Comparison of ENCODE assay signal across 8 cellular contexts in the genomic region with DNA sequence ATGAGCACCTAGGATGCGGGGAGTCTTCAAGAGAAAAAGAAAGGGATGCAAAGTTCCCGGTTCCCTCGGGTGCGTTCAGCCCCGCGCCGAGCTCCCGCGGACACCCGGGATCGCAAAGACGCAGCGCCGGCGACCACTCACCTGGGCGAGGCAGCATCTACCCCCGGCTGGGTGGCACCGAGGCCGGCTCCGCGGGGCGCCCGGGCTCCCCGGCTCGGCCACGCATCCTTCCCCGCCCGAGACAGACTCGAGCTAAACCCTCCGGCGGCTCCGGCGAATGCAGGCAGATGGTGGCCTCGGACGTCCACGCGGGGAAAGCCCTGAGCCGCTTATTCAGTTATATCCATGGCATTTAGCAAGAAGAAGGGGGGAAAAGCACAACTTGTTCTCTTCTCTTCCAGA. TPM values are rescaled to one million over a fixed set of nuclear protein-coding genes. Genes with fewer than 3 reads are reported as not detected.
DNase-seq lines count a peak whose midpoint lies in the region; ATAC-seq and TF ChIP-seq lines count a peak whose summit lies in the region.

No MANE protein-coding gene starts in this region.

- H3K9me3 ChIP-seq in BLaER1 (no peaks in the 10 kb centered on the region), duodenal mucosa (ENCODE audit: control insufficient read depth in 1 of 2, low read length in 2 of 2) (no peaks in the 10 kb centered on the region), neural cell (ENCODE audit: low read length) (no peaks in the 10 kb centered on the region), mucosa of descending colon (no peaks in the 10 kb centered on the region)

- H3K79me2 ChIP-seq in neural cell (replicated peaks; ENCODE audit: insufficient read depth, low read length), result peaks cover 19% of the 10 kb centered on the region

- POLR2A ChIA-PET in RWPE1 (lab: Yijun Ruan, JAX; ENCODE audit: low non-redundant PET), result no interaction called here

- H3K36me3 ChIP-seq in BLaER1 (no peaks in the 10 kb centered on the region), duodenal mucosa (ENCODE audit: control insufficient read depth in 1 of 2, insufficient read depth in 2 of 2, low read length in 2 of 2) (no peaks in the 10 kb centered on the region), neural cell (ENCODE audit: insufficient read depth, low read length) (no peaks in the 10 kb centered on the region), mucosa of descending colon (ENCODE audit: low read depth) (no peaks in the 10 kb centered on the region)

- H3K9me2 ChIP-seq in neural cell (ENCODE audit: insufficient read depth, low read length), result no peaks in the 10 kb centered on the region

- H3K4me3 ChIP-seq in BLaER1 (peak overlapping the region; percentile 86), duodenal mucosa (ENCODE audit: low read depth in 1 of 2, low read length in 2 of 2) (peak overlapping the region; percentile 60 to 76), neural cell (ENCODE audit: low read length) (peak overlapping the region; percentile 90), mucosa of descending colon (no peak overlapping the region)
- peak overlapping the region; percentile 56 for H3K4me3 ChIP-seq in Jurkat, Clone E6-1 (ENCODE audit: low read length)

- H3K9ac ChIP-seq in BLaER1 (peak overlapping the region; percentile 84), duodenal mucosa (ENCODE audit: low read depth in 1 of 2, low read length in 2 of 2) (no peak overlapping the region), neural cell (ENCODE audit: low read length) (peak overlapping the region; percentile 75)

- TF ChIP-seq CTCF in neural cell (IDR thresholded peaks at IDR 0.05; ENCODE audit: poor library complexity, severe bottlenecking) (no peak), mucosa of descending colon (IDR thresholded peaks at IDR 0.05) (no peak), RWPE1 (conservative IDR thresholded peaks at IDR 0.05; ENCODE audit: low read depth) (no peak)

- no peak for TF ChIP-seq RAD21 in neural cell (conservative IDR thresholded peaks at IDR 0.05)

- H3K27ac ChIP-seq in BLaER1 (peak overlapping the region; percentile 78), duodenal mucosa (ENCODE audit: low read depth, low read length) (no peak overlapping the region), neural cell (ENCODE audit: low read length) (peak overlapping the region; percentile 71), RWPE1 (no peak overlapping the region)

- intact Hi-C loops in mucosa of descending colon (cut with DNase I, micrococcal nuclease), result no loop called here

- CTCF ChIA-PET in RWPE1 (lab: Yijun Ruan, JAX), result interaction anchor here (0.5 to 2.5 kb wide), 14 partner anchors 11 to 327 kb away, joined by 3 to 13 read pairs (median 3); no protein-coding TSS in a partner anchor

- peak overlapping the region; percentile 98 for H3K4me2 ChIP-seq in BLaER1
- H3K4me2 ChIP-seq in neural cell (ENCODE audit: low read length), result peak overlapping the region; percentile 65

- peaks cover 39% of the 10 kb centered on the region for H4K20me1 ChIP-seq in BLaER1
- no peaks in the 10 kb centered on the region for H4K20me1 ChIP-seq in neural cell (ENCODE audit: insufficient read depth)

- peak overlapping the region; percentile 57 for H2AFZ ChIP-seq in neural cell (ENCODE audit: low read depth, low read length)

- H3K27me3 ChIP-seq in BLaER1, result peaks cover 8% of the 10 kb centered on the region
- peaks cover 25 to 41% of the 10 kb centered on the region in 2 donors for H3K27me3 ChIP-seq in duodenal mucosa (ENCODE audit: control insufficient read depth in 1 of 2, insufficient read depth in 2 of 2, low read length in 2 of 2)
- H3K27me3 ChIP-seq in neural cell (ENCODE audit: insufficient read depth, low read depth, low read length), result peaks cover 20% of the 10 kb centered on the region

- no peaks in the 10 kb centered on the region for H3F3A ChIP-seq in neural cell (ENCODE audit: insufficient read depth, low read length, poor library complexity, severe bottlenecking)

- no peak for TF ChIP-seq EP300 in neural cell (conservative IDR thresholded peaks at IDR 0.05; ENCODE audit: poor library complexity, severe bottlenecking)

- ATAC-seq in mucosa of descending colon, result no peak
- no peak for ATAC-seq in activated CD4-positive, CD25-positive, alpha-beta regulatory T cell treated with anti-CD3 and anti-CD28 coated beads, Interleukin-2, amount 50 U/mL, for 24 hours

- H3K4me1 ChIP-seq in BLaER1 (peaks cover 51% of the 10 kb centered on the region), duodenal mucosa (ENCODE audit: control insufficient read depth in 1 of 2, insufficient read depth in 2 of 2, low read length in 2 of 2) (peaks cover 5 to 8% of the 10 kb centered on the region in 2 donors), mucosa of descending colon (ENCODE audit: low read depth) (peaks cover 28% of the 10 kb centered on the region)

- no peak for DNase-seq in Jurkat, Clone E6-1 (ENCODE audit: low read depth, low spot score)
- DNase-seq in mucosa of descending colon (no peak), HuH-7.5 (ENCODE audit: low spot score) (no peak), RWPE1 (ENCODE audit: low spot score) (no peak)

TF ChIP-seq in neural cell, 6 proteins besides CTCF, POLR2A, EP300 and RAD21:
- no peak for TF ChIP-seq TAF1 (IDR thresholded peaks at IDR 0.05; ENCODE audit: low read depth)

RNA-seq across cellular contexts. Expression of a gene that starts 0.4 kb away (rescaled TPM):
- not detected for polyA plus RNA-seq in Jurkat, Clone E6-1 (2012; ENCODE audit: insufficient read depth, insufficient read length)
- polyA plus RNA-seq in neural cell, result 14.8 and 16.8 TPM in 2 replicates
- polyA minus RNA-seq in neural cell, result 63.2 and 66.0 TPM in 2 replicates
- total RNA-seq in mucosa of descending colon, result under 1 TPM; 0.14 to 0.29 (median 0.16) TPM

Comparison
In these comparisons a context has a peak if more than half of its experiments do, and no peak if none do; other contexts are left out.
1. H3K27ac ChIP-seq: peak in BLaER1 (single experiment) and neural cell (single experiment); none in duodenal mucosa (single experiment) and RWPE1 (single experiment).
2. H3K9ac ChIP-seq: peak in BLaER1 (single experiment) and neural cell (single experiment); none in duodenal mucosa (0 of 2).